ENCODE assay signal across 13 cellular contexts in the genomic region with DNA sequence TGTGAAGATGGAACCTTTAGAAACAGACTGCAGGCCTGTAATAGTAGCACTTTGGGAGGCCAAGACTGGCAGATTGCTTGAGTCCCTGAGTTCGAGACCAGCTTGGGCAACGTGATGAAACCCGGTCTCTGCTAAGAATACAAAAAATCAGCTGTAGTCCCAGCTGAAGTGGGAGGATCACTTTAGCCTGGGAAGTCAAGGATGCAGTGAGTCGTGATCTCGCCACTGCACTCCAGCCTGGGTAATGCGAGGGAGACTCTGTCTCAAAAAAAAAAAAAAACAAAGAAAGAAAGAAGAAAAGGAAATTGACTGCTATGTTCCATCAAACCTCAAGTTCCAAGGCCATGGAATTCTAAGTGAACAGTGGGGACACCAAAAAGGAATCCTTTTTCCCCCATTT. TPM values are rescaled to one million over a fixed set of nuclear protein-coding genes. Genes with fewer than 3 reads are reported as not detected.
DNase-seq lines count a peak whose midpoint lies in the region; ATAC-seq, FAIRE-seq and TF ChIP-seq lines count a peak whose summit lies in the region.
"Had no signal": no experiment of that assay in that cellular context is flagged by ENCODE, and none has a peak within 500 bp of the region (broad histone marks: within the 10 kb centered on the region; RNA-seq: fewer than 3 reads in every experiment).

No MANE protein-coding gene starts in this region.

- peaks cover 7% of the 10 kb centered on the region for H4K20me1 ChIP-seq in neural progenitor cell (ENCODE audit: low read depth)

- H3K4me3 ChIP-seq in CD4-positive, CD25-positive, alpha-beta regulatory T cell (ENCODE audit: low read depth, low read length), result no peak overlapping the region
- H3K4me3 ChIP-seq in neural progenitor cell (no peak overlapping the region), small intestine (ENCODE audit: low read depth in 1 of 2, low read length in 2 of 2) (no peak overlapping the region)

- peak overlapping the region; percentile 75 to 96 (median 92) for H3K4me3 Mint-ChIP-seq in CD4-positive, CD25-positive, alpha-beta regulatory T cell
- H3K4me3 Mint-ChIP-seq in IgD-negative memory B cell, result peak overlapping the region in 3 of 4 donors; percentile 43 to 88 (median 79)
- peak overlapping the region; percentile 48 to 77 (median 68) for H3K4me3 Mint-ChIP-seq in nephron
- no peak overlapping the region for H3K4me3 Mint-ChIP-seq in neural progenitor cell

- no peaks in the 10 kb centered on the region for H3K27me3 Mint-ChIP-seq in CD4-positive, CD25-positive, alpha-beta regulatory T cell
- H3K27me3 Mint-ChIP-seq in IgD-negative memory B cell, result no peaks in the 10 kb centered on the region
- H3K27me3 Mint-ChIP-seq in nephron (ENCODE audit: low read depth), result no peaks in the 10 kb centered on the region
- peaks cover 10% of the 10 kb centered on the region for H3K27me3 Mint-ChIP-seq in neural progenitor cell (ENCODE audit: insufficient read depth, low read depth)

- no peaks in the 10 kb centered on the region for H3K79me2 ChIP-seq in neural progenitor cell (ENCODE audit: low read depth)

- H3K9ac ChIP-seq in neural progenitor cell, result no peak overlapping the region

- WGBS in small intestine, 3 donors, result 96 to 97% (median 96%) methylated on average over 6 of the region's 6 CpGs

- H3K27ac Mint-ChIP-seq in CD4-positive, CD25-positive, alpha-beta regulatory T cell, result peak overlapping the region; percentile 33 to 91 (median 85)
- H3K27ac Mint-ChIP-seq in IgD-negative memory B cell (peak overlapping the region in 1 of 3 donors; percentile 57), nephron (peak overlapping the region in 2 of 3 experiments; percentile 49 to 79), neural progenitor cell (no peak overlapping the region)

- peaks cover 6% of the 10 kb centered on the region for H3K36me3 Mint-ChIP-seq in CD4-positive, CD25-positive, alpha-beta regulatory T cell
- no peaks in the 10 kb centered on the region for H3K36me3 Mint-ChIP-seq in IgD-negative memory B cell
- peaks cover 4% of the 10 kb centered on the region for H3K36me3 Mint-ChIP-seq in nephron (ENCODE audit: low read depth)
- no peaks in the 10 kb centered on the region for H3K36me3 Mint-ChIP-seq in neural progenitor cell

- no peak overlapping the region for H3K4me2 ChIP-seq in neural progenitor cell

- H3K4me1 ChIP-seq in CD4-positive, CD25-positive, alpha-beta regulatory T cell (ENCODE audit: control insufficient read depth, insufficient read depth, low read length, poor library complexity, severe bottlenecking), result peaks cover 21% of the 10 kb centered on the region
- peaks cover 23% of the 10 kb centered on the region for H3K4me1 ChIP-seq in neural progenitor cell
- peaks cover 0 to 5% of the 10 kb centered on the region in 2 donors for H3K4me1 ChIP-seq in small intestine (ENCODE audit: control insufficient read depth in 2 of 2, insufficient read depth in 1 of 2, low read depth in 1 of 2, low read length in 1 of 2)

- TF ChIP-seq CTCF in nephron (IDR thresholded peaks at IDR 0.05; ENCODE audit: unreplicated experiment in 3 of 3) (no peak), neural progenitor cell (IDR thresholded peaks at IDR 0.05) (no peak)

- peak overlapping the region; percentile 16 for H3K27ac ChIP-seq in CD4-positive, CD25-positive, alpha-beta regulatory T cell (ENCODE audit: insufficient read depth, low read length, poor library complexity, severe bottlenecking)
- peak overlapping the region; percentile 99 for H3K27ac ChIP-seq in epithelial cell of prostate
- no peak overlapping the region for H3K27ac ChIP-seq in neural progenitor cell
- peak overlapping the region in 1 of 2 donors; percentile 8 for H3K27ac ChIP-seq in small intestine (ENCODE audit: low read depth in 1 of 2, low read length in 1 of 2)

- no peak for ATAC-seq in CD4-positive, CD25-positive, alpha-beta regulatory T cell (ENCODE audit: low read depth in 2 of 2)
- no peak for ATAC-seq in HG03025 (IDR thresholded peaks at IDR 0.05; ENCODE audit: low FRiP score, unreplicated experiment)
- ATAC-seq: activated CD4-positive, CD25-positive, alpha-beta regulatory T cell treated with anti-CD3 and anti-CD28 coated beads, Interleukin-2, amount 50 U/mL, for 24 hours had no signal

- H3K36me3 ChIP-seq in CD4-positive, CD25-positive, alpha-beta regulatory T cell (ENCODE audit: control insufficient read depth, insufficient read depth, low read length), result peaks cover 22% of the 10 kb centered on the region
- H3K36me3 ChIP-seq in neural progenitor cell, result no peaks in the 10 kb centered on the region
- peaks cover 4 to 5% of the 10 kb centered on the region in 2 donors for H3K36me3 ChIP-seq in small intestine (ENCODE audit: control insufficient read depth in 2 of 2, insufficient read depth in 2 of 2, low read length in 2 of 2)

- DNase-seq in CD4-positive, CD25-positive, alpha-beta regulatory T cell, result no peak
- DNase-seq in epithelial cell of prostate (ENCODE audit: low read depth, low spot score), result no peak
- no peak for DNase-seq in NCI-H2171 treated with DMSO at 0.1 percent for 48 hours (lab: John Stamatoyannopoulos, UW)
- no peak for DNase-seq in neural progenitor cell (ENCODE audit: low spot score)
- DNase-seq in small intestine, result no peak
- DNase-seq: activated naive CD4-positive, alpha-beta T cell treated with Interleukin-2 at 50 U/mL for 16 hours; C1 segment of cervical spinal cord; NCI-H226; stimulated activated CD4-positive, alpha-beta T cell treated with anti-CD3 and anti-CD28 coated beads, Interleukin-4, amount 100 ng/mL, for 1 hour had no signal

- peaks cover 17 to 55% (median 33%) of the 10 kb centered on the region in 4 donors for H3K4me1 Mint-ChIP-seq in CD4-positive, CD25-positive, alpha-beta regulatory T cell
- H3K4me1 Mint-ChIP-seq in IgD-negative memory B cell (peaks cover 4 to 12% (median 12%) of the 10 kb centered on the region in 3 donors), nephron (peaks cover 34% of the 10 kb centered on the region), neural progenitor cell (peaks cover 37% of the 10 kb centered on the region)

- H3F3A ChIP-seq in neural progenitor cell (ENCODE audit: low read depth), result peaks cover 31% of the 10 kb centered on the region

- no peaks in the 10 kb centered on the region for H3K9me3 Mint-ChIP-seq in CD4-positive, CD25-positive, alpha-beta regulatory T cell
- H3K9me3 Mint-ChIP-seq in IgD-negative memory B cell, result no peaks in the 10 kb centered on the region
- no peaks in the 10 kb centered on the region for H3K9me3 Mint-ChIP-seq in nephron
- H3K9me3 Mint-ChIP-seq in neural progenitor cell, result no peaks in the 10 kb centered on the region

- FAIRE-seq in small intestine (lab: Jason Lieb, UNC), result no peak

- no peaks in the 10 kb centered on the region for H3K27me3 ChIP-seq in CD4-positive, CD25-positive, alpha-beta regulatory T cell (ENCODE audit: control insufficient read depth, insufficient read depth, low read length)
- H3K27me3 ChIP-seq in neural progenitor cell (peaks cover 43% of the 10 kb centered on the region), small intestine (ENCODE audit: control insufficient read depth in 2 of 2, insufficient read depth in 2 of 2, low read length in 2 of 2) (no peaks in the 10 kb centered on the region)

- H3K9me3 ChIP-seq in CD4-positive, CD25-positive, alpha-beta regulatory T cell (ENCODE audit: control insufficient read depth in 2 of 2, low read length in 2 of 2), result no peaks in the 10 kb centered on the region
- H3K9me3 ChIP-seq in neural progenitor cell (ENCODE audit: low read depth) (no peaks in the 10 kb centered on the region), small intestine (ENCODE audit: control insufficient read depth, low read depth) (no peaks in the 10 kb centered on the region)

- H2AFZ ChIP-seq in neural progenitor cell (replicated peaks), result no peak overlapping the region

RNA-seq across cellular contexts. Expression of gene EOGT, which starts 2.2 kb away (rescaled TPM):
- 25.7 TPM for total RNA-seq in CD4-positive, CD25-positive, alpha-beta regulatory T cell
- polyA plus RNA-seq in CD4-positive, CD25-positive, alpha-beta regulatory T cell, result 10 to 100 TPM; 15.8 to 23.0 (median 18.7) TPM
- polyA plus RNA-seq in IgD-negative memory B cell (7.0 TPM), small intestine (1 to 10 TPM; 5.4 to 9.6 (median 7.8) TPM)
- total RNA-seq in neural progenitor cell (ENCODE audit: low replicate concordance), result 0.96 and 2.5 TPM in 2 replicates

RNA-seq across cellular contexts. Expression of gene TMF1, which starts 40.8 kb away (rescaled TPM):
- total RNA-seq in CD4-positive, CD25-positive, alpha-beta regulatory T cell, result 71.3 TPM
- polyA plus RNA-seq in CD4-positive, CD25-positive, alpha-beta regulatory T cell, result 10 to 100 TPM; 32.9 to 43.5 (median 35.2) TPM
- polyA plus RNA-seq in IgD-negative memory B cell (43.2 TPM), small intestine (10 to 100 TPM in 2 of 3 donors, 1 to 10 TPM in 1; 9.5 to 12.5 (median 10.3) TPM)
- total RNA-seq in neural progenitor cell (ENCODE audit: low replicate concordance), result 14.6 and 24.4 TPM in 2 replicates
